In the genomic region with DNA sequence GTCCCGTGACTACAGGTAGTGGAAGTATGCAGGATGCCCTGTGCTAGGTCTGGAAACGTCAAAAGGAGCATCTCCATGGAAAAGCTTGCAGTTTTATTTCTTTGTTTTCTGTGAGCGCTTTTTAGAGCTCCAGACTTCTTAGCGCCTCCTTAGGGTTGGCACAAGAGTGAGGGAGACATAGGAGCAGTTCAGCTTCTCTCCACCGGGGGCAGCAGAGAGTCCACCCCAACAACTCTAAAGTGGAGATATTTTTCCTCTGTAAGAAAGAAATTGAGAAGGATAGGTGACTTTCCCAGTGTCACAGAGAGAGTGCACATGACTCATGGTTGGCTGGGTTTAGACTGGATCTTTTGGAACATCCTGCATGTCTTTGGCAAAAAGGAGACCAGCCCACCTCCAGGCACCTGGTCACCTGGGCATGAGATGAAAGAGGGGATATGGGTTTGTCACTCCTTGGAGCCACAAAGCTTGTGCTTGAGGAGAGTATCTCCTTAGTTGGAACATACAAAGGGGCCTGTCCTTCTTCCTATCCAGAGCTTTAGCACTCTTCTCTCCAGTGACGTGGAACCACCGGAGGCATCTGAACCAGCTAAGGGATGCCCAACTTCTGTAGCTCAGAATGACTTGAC, we compare ENCODE assay signal across 9 cellular contexts.
DNase-seq lines count a peak whose midpoint lies in the region; ATAC-seq, FAIRE-seq and TF ChIP-seq lines count a peak whose summit lies in the region.
"Had no signal": no experiment of that assay in that cellular context is flagged by ENCODE, and none has a peak within 500 bp of the region (broad histone marks: within the 10 kb centered on the region; RNA-seq: fewer than 3 reads in every experiment).

No MANE protein-coding gene starts in this region.

- no peaks in the 10 kb centered on the region for H4K20me1 ChIP-seq in fibroblast of lung (ENCODE audit: control insufficient read depth, extremely low read depth, insufficient read depth, low read length)

- no peaks in the 10 kb centered on the region for H3K4me1 Mint-ChIP-seq in stimulated activated naive B cell treated with anti-CD40 and anti-IgM and Interleukin-4, amounts not matched to agents 10 μg/mL and 1 μg/mL and 100 μg/mL, for 72 hours
- H3K4me1 Mint-ChIP-seq: memory B cell had no signal

- H3K4me2 ChIP-seq in A549: peak overlapping the region; percentile 60
- no peak overlapping the region for H3K4me2 ChIP-seq in fibroblast of lung (ENCODE audit: extremely low read depth, insufficient read depth, low read length)

- no peak for TF ChIP-seq EP300 in A549 (IDR thresholded peaks at IDR 0.05)

- CTCF ChIA-PET in A549 (lab: Yijun Ruan, JAX) (interaction anchor here (0.5 to 1.4 kb wide), 6 partner anchors 12 to 801 kb away, joined by 3 to 4 read pairs (median 3); no protein-coding TSS in a partner anchor), RWPE1 (lab: Yijun Ruan, JAX) (interaction anchor here (0.6 to 1.1 kb wide), 5 partner anchors 13 to 1104 kb away, joined by 3 to 5 read pairs (median 3); no protein-coding TSS in a partner anchor)

- H3K27ac ChIP-seq in A549: 0 out of 6 replicates have a peak overlapping the region, but pooled peaks of 1 of the 2 experiments have one; percentile 50
- H3K27ac ChIP-seq in RWPE1: peak overlapping the region; percentile 89
- H3K27ac ChIP-seq in fibroblast of lung (ENCODE audit: insufficient read depth, low read length): peak overlapping the region; percentile 74

- no peak overlapping the region for H3K27ac Mint-ChIP-seq in stimulated activated naive B cell treated with anti-CD40 and anti-IgM and Interleukin-4, amounts not matched to agents 10 μg/mL and 1 μg/mL and 100 μg/mL, for 72 hours
- H3K27ac Mint-ChIP-seq: memory B cell had no signal

- ATAC-seq in A549: peak; percentile 66 to 81; a peak in 5 of 6 replicates
- ATAC-seq in HG02973 (IDR thresholded peaks at IDR 0.05; ENCODE audit: unreplicated experiment): peak; percentile 58
- ATAC-seq in stimulated activated naive B cell treated with anti-CD40 and anti-IgM and Interleukin-4, amounts not matched to agents 10 μg/mL and 1 μg/mL and 100 μg/mL, for 72 hours (replicated peaks): peak; percentile 50 to 62

- H3K9me3 Mint-ChIP-seq in stimulated activated naive B cell treated with anti-CD40 and anti-IgM and Interleukin-4, amounts not matched to agents 10 μg/mL and 1 μg/mL and 100 μg/mL, for 72 hours: peaks cover 0 to 7% of the 10 kb centered on the region in 2 donors
- H3K9me3 Mint-ChIP-seq: memory B cell had no signal

- no peak for FAIRE-seq in A549 (lab: Jason Lieb, UNC)

- no peak overlapping the region for H2AFZ ChIP-seq in fibroblast of lung (ENCODE audit: low read length)

- no peaks in the 10 kb centered on the region for H3K36me3 Mint-ChIP-seq in stimulated activated naive B cell treated with anti-CD40 and anti-IgM and Interleukin-4, amounts not matched to agents 10 μg/mL and 1 μg/mL and 100 μg/mL, for 72 hours
- H3K36me3 Mint-ChIP-seq: memory B cell had no signal

- no peaks in the 10 kb centered on the region for H3K27me3 ChIP-seq in fibroblast of lung (ENCODE audit: control insufficient read depth, insufficient read depth, low read length)

- H3K4me3 Mint-ChIP-seq in stimulated activated naive B cell treated with anti-CD40 and anti-IgM and Interleukin-4, amounts not matched to agents 10 μg/mL and 1 μg/mL and 100 μg/mL, for 72 hours: no peak overlapping the region
- H3K4me3 Mint-ChIP-seq: memory B cell had no signal

- no peaks in the 10 kb centered on the region for H3K9me3 ChIP-seq in A549
- H3K9me3 ChIP-seq in fibroblast of lung (ENCODE audit: control insufficient read depth, insufficient read depth, low read depth, low read length): no peaks in the 10 kb centered on the region

- TF ChIP-seq CTCF in A549 (IDR thresholded peaks at IDR 0.05) (peak; percentile 44), RWPE1 (conservative IDR thresholded peaks at IDR 0.05; ENCODE audit: low read depth) (peak; percentile 77), fibroblast of lung (conservative IDR thresholded peaks at IDR 0.05 in 1 of 2, IDR thresholded peaks at IDR 0.05 in 1 of 2; ENCODE audit: low read depth in 1 of 2, low read length in 2 of 2) (peak; percentile 63 to 76)

- peak; percentile 15 to 34 for DNase-seq in A549 (ENCODE audit: low read depth in 1 of 2, low spot score in 1 of 2)
- peak; percentile 23 for DNase-seq in GM03348 (ENCODE audit: low spot score)
- DNase-seq in RWPE1 (ENCODE audit: low spot score): peak; percentile 24
- peak in 1 of 2 donors; percentile 23 for DNase-seq in fibroblast of lung (ENCODE audit: low read depth in 2 of 2)
- peak; percentile 2 for DNase-seq in stimulated activated naive B cell treated with anti-CD40 and anti-IgM and Interleukin-4, amounts not matched to agents 10 μg/mL and 1 μg/mL and 100 μg/mL, for 72 hours
- DNase-seq in stimulated activated naive CD4-positive, alpha-beta T cell treated with Interleukin-2 at 50 U/mL for 16 hours (lab: John Stamatoyannopoulos, UW): no peak
- no peak for DNase-seq in posterior vena cava (ENCODE audit: low spot score)

- H3K79me2 ChIP-seq in fibroblast of lung (ENCODE audit: control insufficient read depth, insufficient read depth, low read length): no peaks in the 10 kb centered on the region

- WGBS in A549 (ENCODE audit: missing lambda C conversion rate): 26% methylated on average over 7 of the region's 7 CpGs

- no peaks in the 10 kb centered on the region for H3K4me1 ChIP-seq in A549
- H3K4me1 ChIP-seq in fibroblast of lung (ENCODE audit: control insufficient read depth, extremely low read depth, insufficient read depth, low read length): peaks cover 14% of the 10 kb centered on the region

- no peak overlapping the region for H3K9ac ChIP-seq in fibroblast of lung (ENCODE audit: insufficient read depth, low read length)

- no peak for TF ChIP-seq POLR2A in A549 (IDR thresholded peaks at IDR 0.05; ENCODE audit: low read length)

- no peaks in the 10 kb centered on the region for H3K36me3 ChIP-seq in fibroblast of lung (ENCODE audit: control insufficient read depth, insufficient read depth, low read length)

- no peaks in the 10 kb centered on the region for H3K27me3 Mint-ChIP-seq in stimulated activated naive B cell treated with anti-CD40 and anti-IgM and Interleukin-4, amounts not matched to agents 10 μg/mL and 1 μg/mL and 100 μg/mL, for 72 hours
- H3K27me3 Mint-ChIP-seq: memory B cell had no signal

- H3K4me3 ChIP-seq in A549: peak overlapping the region; percentile 19; the same call in 1 of the 3 replicates
- no peak overlapping the region for H3K4me3 ChIP-seq in fibroblast of lung (replicated peaks in 1 of 4; ENCODE audit: control extremely low read depth in 1 of 4, insufficient read depth in 1 of 4, low read depth in 3 of 4, low read length in 4 of 4)

- no peak; a peak in 1 of 5 replicates for TF ChIP-seq RAD21 in A549 (conservative IDR thresholded peaks at IDR 0.05 in 1 of 2, IDR thresholded peaks at IDR 0.05 in 1 of 2)

- POLR2A ChIA-PET in A549 (lab: Yijun Ruan, JAX) (interaction anchor here (0.6 kb wide), 1 partner anchor 1022 kb away, joined by 3 read pairs; no protein-coding TSS in a partner anchor), RWPE1 (lab: Yijun Ruan, JAX; ENCODE audit: low non-redundant PET) (no interaction called here)

- intact Hi-C loops in posterior vena cava (cut with DNase I): no loop called here

TF ChIP-seq in A549, 52 proteins besides CTCF, POLR2A, EP300 and RAD21 (continues in another document):
- TF ChIP-seq KDM5A (IDR thresholded peaks at IDR 0.05) (no peak), E2F6 (IDR thresholded peaks at IDR 0.05; ENCODE audit: borderline replicate concordance, low read depth) (no peak), HOXB13 (CRISPR knock-in tag; IDR thresholded peaks at IDR 0.05; ENCODE audit: low read depth) (no peak), ZSCAN20 (CRISPR knock-in tag; IDR thresholded peaks at IDR 0.05) (no peak), CHD4 (IDR thresholded peaks at IDR 0.05; ENCODE audit: borderline replicate concordance) (no peak), CBX2 (IDR thresholded peaks at IDR 0.05; ENCODE audit: borderline replicate concordance, low read depth) (no peak), CHD2 (IDR thresholded peaks at IDR 0.05; ENCODE audit: low read length, partially characterized antibody) (no peak), MAZ (IDR thresholded peaks at IDR 0.05; ENCODE audit: borderline replicate concordance, low read depth, low read length) (no peak), MYC (IDR thresholded peaks at IDR 0.05; ENCODE audit: borderline replicate concordance, low read length) (no peak), PHF8 (IDR thresholded peaks at IDR 0.05; ENCODE audit: borderline replicate concordance, low read depth) (no peak), GATA3 (IDR thresholded peaks at IDR 0.05; ENCODE audit: borderline replicate concordance) (no peak)
- TF ChIP-seq, protein P1, sequence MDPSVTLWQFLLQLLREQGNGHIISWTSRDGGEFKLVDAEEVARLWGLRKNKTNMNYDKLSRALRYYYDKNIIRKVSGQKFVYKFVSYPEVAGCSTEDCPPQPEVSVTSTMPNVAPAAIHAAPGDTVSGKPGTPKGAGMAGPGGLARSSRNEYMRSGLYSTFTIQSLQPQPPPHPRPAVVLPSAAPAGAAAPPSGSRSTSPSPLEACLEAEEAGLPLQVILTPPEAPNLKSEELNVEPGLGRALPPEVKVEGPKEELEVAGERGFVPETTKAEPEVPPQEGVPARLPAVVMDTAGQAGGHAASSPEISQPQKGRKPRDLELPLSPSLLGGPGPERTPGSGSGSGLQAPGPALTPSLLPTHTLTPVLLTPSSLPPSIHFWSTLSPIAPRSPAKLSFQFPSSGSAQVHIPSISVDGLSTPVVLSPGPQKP (IDR thresholded peaks at IDR 0.05; ENCODE audit: low read depth, low read length): no peak
- TF ChIP-seq, protein P2, sequence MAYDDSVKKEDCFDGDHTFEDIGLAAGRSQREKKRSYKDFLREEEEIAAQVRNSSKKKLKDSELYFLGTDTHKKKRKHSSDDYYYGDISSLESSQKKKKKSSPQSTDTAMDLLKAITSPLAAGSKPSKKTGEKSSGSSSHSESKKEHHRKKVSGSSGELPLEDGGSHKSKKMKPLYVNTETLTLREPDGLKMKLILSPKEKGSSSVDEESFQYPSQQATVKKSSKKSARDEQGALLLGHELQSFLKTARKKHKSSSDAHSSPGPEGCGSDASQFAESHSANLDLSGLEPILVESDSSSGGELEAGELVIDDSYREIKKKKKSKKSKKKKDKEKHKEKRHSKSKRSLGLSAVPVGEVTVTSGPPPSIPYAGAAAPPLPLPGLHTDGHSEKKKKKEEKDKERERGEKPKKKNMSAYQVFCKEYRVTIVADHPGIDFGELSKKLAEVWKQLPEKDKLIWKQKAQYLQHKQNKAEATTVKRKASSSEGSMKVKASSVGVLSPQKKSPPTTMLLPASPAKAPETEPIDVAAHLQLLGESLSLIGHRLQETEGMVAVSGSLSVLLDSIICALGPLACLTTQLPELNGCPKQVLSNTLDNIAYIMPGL (CRISPR knock-in tag; IDR thresholded peaks at IDR 0.05; ENCODE audit: borderline replicate concordance): no peak

Comparison
In these comparisons a context has a peak if more than half of its experiments do, and no peak if none do; other contexts are left out.
1. DNase-seq: peak in A549 (2 of 2), GM03348 (single experiment), RWPE1 (single experiment) and stimulated activated naive B cell treated with anti-CD40 and anti-IgM and Interleukin-4, amounts not matched to agents 10 μg/mL and 1 μg/mL and 100 μg/mL, for 72 hours (single experiment); none in stimulated activated naive CD4-positive, alpha-beta T cell treated with Interleukin-2 at 50 U/mL for 16 hours (single experiment) and posterior vena cava (single experiment).
2. Peak in every context shown above with its lines, with median percentiles within 50 percentile points of each other: ATAC-seq and CTCF ChIP-seq.